ENCODE assay signal across 18 cellular contexts in the genomic region with DNA sequence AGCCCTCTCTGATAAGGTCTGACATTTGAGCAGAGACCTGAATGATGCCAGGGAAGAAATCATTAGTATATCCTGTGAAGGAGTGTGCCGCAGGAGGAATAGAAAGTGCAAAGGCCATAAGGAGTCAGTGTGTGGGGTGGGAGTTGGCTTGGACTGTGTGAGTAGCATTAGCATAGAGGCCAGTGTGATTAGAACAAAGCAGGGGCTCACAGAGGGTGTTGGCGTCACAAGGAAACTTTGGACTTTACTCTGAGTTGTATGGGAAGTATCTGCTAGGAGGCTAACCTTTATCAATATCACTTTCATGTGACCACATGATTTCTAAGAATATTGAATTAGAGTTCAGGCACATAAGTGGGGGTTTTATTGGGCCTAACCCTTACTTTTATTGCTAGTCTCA. TPM values are rescaled to one million over a fixed set of nuclear protein-coding genes. Genes with fewer than 3 reads are reported as not detected.
DNase-seq lines count a peak whose midpoint lies in the region; ATAC-seq and TF ChIP-seq lines count a peak whose summit lies in the region.
"Had no signal": no experiment of that assay in that cellular context is flagged by ENCODE, and none has a peak within 500 bp of the region (broad histone marks: within the 10 kb centered on the region; RNA-seq: fewer than 3 reads in every experiment).

No MANE protein-coding gene starts in this region.

- no peak overlapping the region for H3K4me3 ChIP-seq in Caco-2 (ENCODE audit: low read depth, low read length)
- H3K4me3 ChIP-seq: K562 had no signal

- no peaks in the 10 kb centered on the region for H3K27me3 ChIP-seq in Caco-2 (replicated peaks; ENCODE audit: control insufficient read depth, insufficient read depth, low read length)

- no TSS peak for BruUV-seq in Caco-2 (replicated peaks; lab: Mats Ljungman, UMichigan)

- H3K36me3 ChIP-seq in Caco-2 (ENCODE audit: control insufficient read depth, insufficient read depth, low read length) = no peaks in the 10 kb centered on the region

- POLR2A ChIA-PET in Caco-2 (lab: Charles Lee) = no interaction called here

- H3K4me3 Mint-ChIP-seq in Caco-2 (ENCODE audit: unreplicated experiment) (no peak overlapping the region), progenitor cell of endocrine pancreas (ENCODE audit: low read depth) (no peak overlapping the region)
- no peak overlapping the region for H3K4me3 Mint-ChIP-seq in activated naive CD8-positive, alpha-beta T cell treated with anti-CD3 and anti-CD28 coated beads for 36 hours
- H3K4me3 Mint-ChIP-seq: B cell had no signal

- intact Hi-C loops in Caco-2 (cut with micrococcal nuclease; ENCODE audit: unreplicated experiment) = no loop called here
- intact Hi-C loops in left colon (cut with DNase I, micrococcal nuclease) = no loop called here

- H3K9me3 ChIP-seq in Caco-2 = no peaks in the 10 kb centered on the region

- H3K27me3 Mint-ChIP-seq in Caco-2 (ENCODE audit: insufficient read depth, unreplicated experiment) (no peaks in the 10 kb centered on the region), progenitor cell of endocrine pancreas (no peaks in the 10 kb centered on the region)
- no peaks in the 10 kb centered on the region for H3K27me3 Mint-ChIP-seq in activated naive CD8-positive, alpha-beta T cell treated with anti-CD3 and anti-CD28 coated beads for 36 hours
- H3K27me3 Mint-ChIP-seq: B cell had no signal

- ATAC-seq in left colon = peak; percentile 96
- no peak for ATAC-seq in HG03378 (IDR thresholded peaks at IDR 0.05; ENCODE audit: unreplicated experiment)
- no peak for ATAC-seq in GM21717 (IDR thresholded peaks at IDR 0.05; ENCODE audit: unreplicated experiment)
- ATAC-seq: K562 had no signal

- CTCF ChIA-PET in Caco-2 (lab: Charles Lee) = interaction anchor here (1.3 kb wide), 1 partner anchor 12 kb away, joined by 7 read pairs; a partner anchor contains a TSS

- no peaks in the 10 kb centered on the region for H3K36me3 Mint-ChIP-seq in Caco-2 (ENCODE audit: insufficient read depth, unreplicated experiment)
- H3K36me3 Mint-ChIP-seq in progenitor cell of endocrine pancreas (ENCODE audit: insufficient read depth) = no peaks in the 10 kb centered on the region
- H3K36me3 Mint-ChIP-seq in activated naive CD8-positive, alpha-beta T cell treated with anti-CD3 and anti-CD28 coated beads for 36 hours = no peaks in the 10 kb centered on the region

- TF ChIP-seq CTCF in Caco-2 (IDR thresholded peaks at IDR 0.05; ENCODE audit: insufficient read depth in 1 of 2, low read depth in 1 of 2, low read length in 1 of 2, severe bottlenecking in 1 of 2, unreplicated experiment in 1 of 2) (no peak), progenitor cell of endocrine pancreas (IDR thresholded peaks at IDR 0.05; ENCODE audit: unreplicated experiment) (no peak)

- peak overlapping the region; percentile 19 for H3K27ac Mint-ChIP-seq in Caco-2 (ENCODE audit: unreplicated experiment)
- peak overlapping the region; percentile 59 for H3K27ac Mint-ChIP-seq in progenitor cell of endocrine pancreas
- no peak overlapping the region for H3K27ac Mint-ChIP-seq in activated naive CD8-positive, alpha-beta T cell treated with anti-CD3 and anti-CD28 coated beads for 36 hours
- H3K27ac Mint-ChIP-seq: B cell had no signal

- H3K9me3 Mint-ChIP-seq in Caco-2 (ENCODE audit: unreplicated experiment) (no peaks in the 10 kb centered on the region), progenitor cell of endocrine pancreas (ENCODE audit: low read depth) (no peaks in the 10 kb centered on the region)
- no peaks in the 10 kb centered on the region for H3K9me3 Mint-ChIP-seq in activated naive CD8-positive, alpha-beta T cell treated with anti-CD3 and anti-CD28 coated beads for 36 hours

- H3K4me1 ChIP-seq in Caco-2 = peaks cover 31% of the 10 kb centered on the region

- DNase-seq in Caco-2 (peak; percentile 52 to 79), LoVo (ENCODE audit: low spot score) (peak; percentile 67), left colon (peak; percentile 49 to 84), progenitor cell of endocrine pancreas (ENCODE audit: low spot score, unreplicated experiment) (no peak)
- DNase-seq in activated naive CD8-positive, alpha-beta T cell treated with anti-CD3 and anti-CD28 coated beads for 36 hours = no peak
- no peak for DNase-seq in stimulated activated CD4-positive, alpha-beta T cell treated with anti-CD3 and anti-CD28 coated beads, Interleukin-4, amount 100 ng/mL, for 4 hours
- DNase-seq: DMS 273 treated with DMSO at 0.1 percent for 48 hours; NCI-H1105 treated with DMSO at 0.1 percent for 48 hours; NCI-H1694; NCI-H2081 treated with DMSO at 0.1 percent for 48 hours; NCI-H510A; NCI-H748 treated with DMSO at 0.1 percent for 48 hours; NK-92 treated with Interleukin-12 subunit alpha and Interleukin-12 subunit beta, amount 100 ng/mL, for 24 hours; Right ventricle myocardium superior had no signal

- H3K4me1 Mint-ChIP-seq in Caco-2 (ENCODE audit: low read depth, unreplicated experiment) (peaks cover 27% of the 10 kb centered on the region), progenitor cell of endocrine pancreas (ENCODE audit: low read depth) (peaks cover 5% of the 10 kb centered on the region)
- H3K4me1 Mint-ChIP-seq in activated naive CD8-positive, alpha-beta T cell treated with anti-CD3 and anti-CD28 coated beads for 36 hours = peaks cover 12% of the 10 kb centered on the region

RNA-seq across cellular contexts. Expression of a gene that starts 12.1 kb away (rescaled TPM):
- 15.6 and 16.3 TPM in 2 replicates for total RNA-seq in Caco-2 (2022)
- 10 to 100 TPM; 24.6 to 26.9 TPM for total RNA-seq in left colon
- total RNA-seq in progenitor cell of endocrine pancreas = 13.0 and 13.6 TPM in 2 replicates
- not detected for total RNA-seq in activated naive CD8-positive, alpha-beta T cell treated with anti-CD3 and anti-CD28 coated beads for 36 hours
- total RNA-seq: Right ventricle myocardium superior had no signal

Comparison
In these comparisons a context has a peak if more than half of its experiments do, and no peak if none do; other contexts are left out.
1. DNase-seq: peak in Caco-2 (2 of 2), LoVo (single experiment) and left colon (2 of 2); none in progenitor cell of endocrine pancreas (single experiment), activated naive CD8-positive, alpha-beta T cell treated with anti-CD3 and anti-CD28 coated beads for 36 hours (single experiment) and stimulated activated CD4-positive, alpha-beta T cell treated with anti-CD3 and anti-CD28 coated beads, Interleukin-4, amount 100 ng/mL, for 4 hours (0 of 2).
2. RNA of a gene that starts 12.1 kb away (total RNA-seq): 24.6 to 26.9 TPM in left colon, 15.6 to 16.3 TPM in Caco-2 and 13.0 to 13.6 TPM in progenitor cell of endocrine pancreas; not detected in activated naive CD8-positive, alpha-beta T cell treated with anti-CD3 and anti-CD28 coated beads for 36 hours; every median in the first group is over 10 times any median in the second.